8 cellular contexts compared by ENCODE assay signal in genomic region chr6:56542367-56543331, GRCh38.
DNase-seq lines count a peak whose midpoint lies in the region; ATAC-seq and TF ChIP-seq lines count a peak whose summit lies in the region.

No MANE protein-coding gene starts in this region.

- peak overlapping the region; percentile 61 for H3K4me2 ChIP-seq in trophoblast cell (ENCODE audit: low read length)

- in situ Hi-C loops in transverse colon (cut with MboI; ENCODE audit: low pct_ligation_motif_present in 1 of 4, low pct_unique_long_range_greater_than_20kb in 1 of 4, low sequenced_read_pairs in 3 of 4), result no loop called here

- DNase-seq in GM12864 (ENCODE audit: low read depth) (peak; percentile 90), HFFc6 (peak; percentile 98), MV-4-11 (lab: John Stamatoyannopoulos, UW) (peak; percentile 88), amniotic epithelial cell (ENCODE audit: low read depth) (peak; percentile 98), left cardiac atrium (peak; percentile 93), trophoblast cell (peak; percentile 99), transverse colon (peak; percentile 94)

- no peak for TF ChIP-seq CTCF in GM12864 (IDR thresholded peaks at IDR 0.05; ENCODE audit: low read depth, low read length, missing control alignments)
- peak; percentile 60 for TF ChIP-seq CTCF in HFFc6 (IDR thresholded peaks at IDR 0.05)
- peak in 3 of 5 experiments; percentile 17 to 30 (median 30) for TF ChIP-seq CTCF in transverse colon (IDR thresholded peaks at IDR 0.05)

- intact Hi-C loops in left cardiac atrium (cut with DNase I), result loop anchor here in 1 of 2 donors (5.0 kb wide), 1 partner anchor 35 kb away; no protein-coding TSS in a partner anchor
- intact Hi-C loops in transverse colon (cut with DNase I; ENCODE audit: low total_unique reads), result loop anchor here (10.0 kb wide), 1 partner anchor 48 kb away; no protein-coding TSS in a partner anchor

- peaks cover 15% of the 10 kb centered on the region for H3K4me1 Mint-ChIP-seq in HFFc6 (ENCODE audit: low read depth)

- peaks cover under 1% of the 10 kb centered on the region; the same call in 1 of the 2 replicates for H3K36me3 Mint-ChIP-seq in HFFc6 (ENCODE audit: low read depth)

- H3K27ac Mint-ChIP-seq in HFFc6, result no peak overlapping the region

- peak overlapping the region; percentile 94 for H4K12ac ChIP-seq in trophoblast cell (ENCODE audit: low read depth, low read length)

- H3K4me3 ChIP-seq in GM12864 (ENCODE audit: low read depth, low read length) (peak overlapping the region; percentile 51), trophoblast cell (ENCODE audit: low read depth, low read length) (peak overlapping the region; percentile 62), transverse colon (peak overlapping the region; percentile 56 to 66 (median 60))

- H3K27ac ChIP-seq in trophoblast cell (ENCODE audit: low read depth, low read length) (peak overlapping the region; percentile 88), transverse colon (peak overlapping the region; percentile 91 to 98 (median 96))

- H3K18ac ChIP-seq in trophoblast cell (ENCODE audit: low read length), result peak overlapping the region; percentile 86

- H4K91ac ChIP-seq in trophoblast cell (ENCODE audit: low read depth, low read length), result peak overlapping the region; percentile 75

- H3K4ac ChIP-seq in trophoblast cell (ENCODE audit: low read depth, low read length), result peak overlapping the region; percentile 24

- H3K23ac ChIP-seq in trophoblast cell (ENCODE audit: low read length), result no peak overlapping the region

- no peaks in the 10 kb centered on the region for H3K9me3 Mint-ChIP-seq in HFFc6

- H2BK12ac ChIP-seq in trophoblast cell (ENCODE audit: low read length), result peak overlapping the region; percentile 67

- no peaks in the 10 kb centered on the region for H3K27me3 Mint-ChIP-seq in HFFc6 (ENCODE audit: insufficient read depth)

- no peak overlapping the region for H3K9ac ChIP-seq in trophoblast cell (ENCODE audit: low read length)

- H3K27me3 ChIP-seq in trophoblast cell (ENCODE audit: insufficient read depth, low read length) (no peaks in the 10 kb centered on the region), transverse colon (no peaks in the 10 kb centered on the region)

- peak overlapping the region; percentile 90 for H2AFZ ChIP-seq in trophoblast cell (ENCODE audit: insufficient read depth, low read length, poor library complexity)

- H3K79me1 ChIP-seq in trophoblast cell (ENCODE audit: low read length), result peaks cover 8% of the 10 kb centered on the region

- H4K8ac ChIP-seq in trophoblast cell (ENCODE audit: low read depth, low read length), result peak overlapping the region; percentile 85

- H3K9me3 ChIP-seq in trophoblast cell (ENCODE audit: insufficient read depth, low read depth, low read length), result no peaks in the 10 kb centered on the region
- no peaks in the 10 kb centered on the region for H3K9me3 ChIP-seq in transverse colon

- peak; percentile 94 for ATAC-seq in SK-N-SH treated with all-trans-retinoic acid at 6 μM for 48 hours
- ATAC-seq in left cardiac atrium, result peak; percentile 95 to 96

- H2BK5ac ChIP-seq in trophoblast cell (ENCODE audit: low read depth, low read length, poor library complexity), result peak overlapping the region; percentile 98

- peak; percentile 93 for TF ChIP-seq POLR2A in transverse colon (IDR thresholded peaks at IDR 0.05)

- WGBS in trophoblast cell (ENCODE audit: extremely low coverage, insufficient coverage, insufficient read length), result no CpG with 5 or more reads among the region's 50 CpGs
- WGBS in transverse colon (ENCODE audit: low coverage in 1 of 2), 2 donors, result 1 to 2% methylated on average over 9 to 44 of the region's 50 CpGs

- no peak overlapping the region for H3K4me3 Mint-ChIP-seq in HFFc6

- peak overlapping the region; percentile 89 for H3K14ac ChIP-seq in trophoblast cell (ENCODE audit: low read length)

- H3K4me1 ChIP-seq in trophoblast cell (ENCODE audit: control insufficient read depth in 1 of 2, insufficient read depth in 2 of 2, low read length in 2 of 2) (no peaks in the 10 kb centered on the region), transverse colon (peaks cover 0 to 38% (median 19%) of the 10 kb centered on the region in 4 donors)

- no peaks in the 10 kb centered on the region for H3K36me3 ChIP-seq in trophoblast cell (ENCODE audit: control insufficient read depth in 1 of 2, insufficient read depth in 2 of 2, low read length in 2 of 2)
- H3K36me3 ChIP-seq in transverse colon, result no peaks in the 10 kb centered on the region

- TF ChIP-seq EP300 in transverse colon (IDR thresholded peaks at IDR 0.05; ENCODE audit: low read depth), result no peak

- peak overlapping the region; percentile 93 for H2BK120ac ChIP-seq in trophoblast cell (ENCODE audit: insufficient read depth, low read length, poor library complexity)

- H2AK5ac ChIP-seq in trophoblast cell (ENCODE audit: low read length), result no peak overlapping the region

- peaks cover 2% of the 10 kb centered on the region for H3K79me2 ChIP-seq in trophoblast cell (ENCODE audit: control insufficient read depth, insufficient read depth, low read length, poor library complexity)

TF ChIP-seq in SK-N-SH treated with all-trans-retinoic acid at 6 μM for 48 hours, 23 proteins besides CTCF, POLR2A, EP300 and RAD21:
- peak; percentile 19; the same call in 1 of the 2 replicates for TF ChIP-seq TCF4 (CRISPR knock-in tag; IDR thresholded peaks at IDR 0.05; ENCODE audit: borderline replicate concordance)
- no peak for TF ChIP-seq ZFP30 (CRISPR knock-in tag; IDR thresholded peaks at IDR 0.05)
- no peak for TF ChIP-seq ZNF565 (CRISPR knock-in tag; conservative IDR thresholded peaks at IDR 0.05; ENCODE audit: low read depth)
- TF ChIP-seq CSDC2 (CRISPR knock-in tag; IDR thresholded peaks at IDR 0.05), result no peak
- 0 out of 2 replicates have a peak, but pooled peaks have one; percentile 65 for TF ChIP-seq ZFP3 (CRISPR knock-in tag; IDR thresholded peaks at IDR 0.05)
- no peak for TF ChIP-seq BACH2 (CRISPR knock-in tag; IDR thresholded peaks at IDR 0.05; ENCODE audit: borderline replicate concordance)
- TF ChIP-seq TSHZ2 (CRISPR knock-in tag; IDR thresholded peaks at IDR 0.05), result no peak
- TF ChIP-seq ZC3H10 (CRISPR knock-in tag; IDR thresholded peaks at IDR 0.05), result no peak

Comparison
In these comparisons a context has a peak if more than half of its experiments do, and no peak if none do; other contexts are left out.
1. Peak in every context shown above with its lines: DNase-seq, ATAC-seq, H3K4me3 ChIP-seq and H3K27ac ChIP-seq.